8 cellular contexts compared by ENCODE assay signal in the genomic region with DNA sequence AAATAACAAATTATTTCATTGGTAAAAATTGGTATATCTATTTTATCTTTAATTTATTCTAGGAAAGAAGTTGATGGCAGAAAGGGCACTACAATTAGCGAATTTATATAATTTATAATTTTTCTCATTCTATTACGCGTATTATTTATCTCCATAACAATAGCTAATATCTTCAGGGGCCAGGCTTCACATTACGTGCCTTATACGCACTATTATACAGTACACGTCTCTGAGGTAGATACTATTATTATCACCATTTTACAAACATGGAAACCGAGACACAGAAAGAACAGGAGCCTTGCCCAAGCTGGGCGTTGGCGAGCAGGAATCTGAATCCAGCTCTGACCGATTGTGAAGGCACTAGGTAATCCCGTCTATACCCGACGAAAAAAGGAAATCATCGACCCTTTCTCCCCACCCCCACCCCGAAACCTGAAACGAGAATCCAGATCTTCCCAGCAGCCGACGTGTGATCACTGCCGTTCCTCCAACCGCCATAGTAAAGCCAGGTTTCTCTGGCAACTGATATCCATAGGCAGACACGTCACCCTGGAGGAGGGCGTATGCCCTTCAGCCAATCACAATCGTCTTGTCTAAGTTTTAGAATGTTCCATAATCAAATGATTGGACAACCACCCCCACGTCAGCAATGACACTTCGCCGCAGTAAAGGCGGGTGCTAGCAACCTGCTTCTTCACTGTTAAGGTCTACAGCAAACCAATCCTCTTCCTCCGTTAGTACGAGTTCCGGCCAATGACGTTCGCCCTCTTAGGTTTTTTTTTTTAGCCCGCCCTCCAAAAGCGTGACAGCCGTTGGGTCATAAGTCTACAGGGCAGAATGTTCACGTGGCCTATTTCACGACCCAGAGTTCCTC. TPM values are rescaled to one million over a fixed set of nuclear protein-coding genes. Genes with fewer than 3 reads are reported as not detected.
DNase-seq lines count a peak whose midpoint lies in the region; ATAC-seq, FAIRE-seq and TF ChIP-seq lines count a peak whose summit lies in the region.

A gene with protein sequence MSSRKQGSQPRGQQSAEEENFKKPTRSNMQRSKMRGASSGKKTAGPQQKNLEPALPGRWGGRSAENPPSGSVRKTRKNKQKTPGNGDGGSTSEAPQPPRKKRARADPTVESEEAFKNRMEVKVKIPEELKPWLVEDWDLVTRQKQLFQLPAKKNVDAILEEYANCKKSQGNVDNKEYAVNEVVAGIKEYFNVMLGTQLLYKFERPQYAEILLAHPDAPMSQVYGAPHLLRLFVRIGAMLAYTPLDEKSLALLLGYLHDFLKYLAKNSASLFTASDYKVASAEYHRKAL (minus strand): TSS at position 501 of the 874 bp plus-strand sequence. CDS start 9,672 bp downstream, outside the sequence.

- dilution Hi-C loops in endothelial cell of umbilical vein (cut with MboI; ENCODE audit: extremely low pct_ligation_motif_present, low sequenced_read_pairs): no loop called here

- CTCF ChIA-PET in endothelial cell of umbilical vein (lab: Charles Lee): interaction anchor here (1.2 kb wide), 1 partner anchor 57 kb away, joined by 6 read pairs; no protein-coding TSS in a partner anchor

- H3K27ac ChIP-seq in HUES64 (ENCODE audit: low read depth, low read length): peak within 1 kb of the TSS; percentile 99
- H3K27ac ChIP-seq in OCI-LY1 (ENCODE audit: low read depth, low read length, poor library complexity, severe bottlenecking): peak within 1 kb of the TSS; percentile 90
- H3K27ac ChIP-seq in endothelial cell of umbilical vein (ENCODE audit: insufficient read depth, low read depth, low read length): peak within 1 kb of the TSS; percentile 98

- WGBS in HUES64: under 1% methylated on average over 35 of the region's 37 CpGs

- DNase-seq in D341Med (ENCODE audit: low spot score) (peak; percentile 76), endothelial cell of umbilical vein (ENCODE audit: low read depth, low spot score) (peak; percentile 98), midbrain (lab: John Stamatoyannopoulos, UW) (peak; percentile 89)
- DNase-seq in activated CD8-positive, alpha-beta memory T cell treated with anti-CD3 and anti-CD28 coated beads, Interleukin-2, amount 50 U/mL, for 4 hours: peak; percentile 83
- peak; percentile 44 to 69 for DNase-seq in stimulated activated CD8-positive, alpha-beta memory T cell treated with anti-CD3 and anti-CD28 coated beads, Interleukin-4, amount 100 ng/mL, for 1 hour (ENCODE audit: low read depth in 2 of 2, low spot score in 1 of 2)

- H3K9me2 ChIP-seq in OCI-LY1 (ENCODE audit: low read depth, low read length): no peaks in the 10 kb centered on the region

- H4K20me1 ChIP-seq in OCI-LY1 (ENCODE audit: insufficient read depth, low read length) (no peaks in the 10 kb centered on the region), endothelial cell of umbilical vein (replicated peaks; ENCODE audit: control insufficient read depth, extremely low read depth, insufficient read depth, low read length) (no peaks in the 10 kb centered on the region)

- TSS peak; percentile 60 for BruUV-seq in endothelial cell of umbilical vein (replicated peaks; lab: Mats Ljungman, UMichigan)

- peaks cover 4% of the 10 kb centered on the region; the same call in 1 of the 2 replicates for H3F3A ChIP-seq in OCI-LY1 (ENCODE audit: insufficient read depth, low read length)

- H3K9me1 ChIP-seq in endothelial cell of umbilical vein (replicated peaks; ENCODE audit: control insufficient read depth, extremely low read depth, insufficient read depth, low read length): no peaks in the 10 kb centered on the region

- H3K4me2 ChIP-seq in OCI-LY1 (ENCODE audit: low read length) (peak within 1 kb of the TSS; percentile 78), endothelial cell of umbilical vein (ENCODE audit: insufficient read depth, low read length) (peak within 1 kb of the TSS; percentile 81)

- H2AFZ ChIP-seq in OCI-LY1 (ENCODE audit: low read length): no peak within 1 kb of the TSS
- peak within 1 kb of the TSS; percentile 84 for H2AFZ ChIP-seq in endothelial cell of umbilical vein (ENCODE audit: low read depth, low read length)

- TF ChIP-seq CTCF in OCI-LY1 (IDR thresholded peaks at IDR 0.05; ENCODE audit: low read length) (no peak), endothelial cell of umbilical vein (IDR thresholded peaks at IDR 0.05; ENCODE audit: extremely low read depth in 1 of 2, insufficient read depth in 1 of 2, low read depth in 1 of 2, low read length in 2 of 2) (no peak)

- TF ChIP-seq POLR2A in endothelial cell of umbilical vein (IDR thresholded peaks at IDR 0.05; ENCODE audit: low read depth, low read length): peak; percentile 95

- H3K4me1 ChIP-seq in HUES64 (ENCODE audit: insufficient read depth, low read length): no peaks in the 10 kb centered on the region; the same call in 1 of the 2 replicates
- peaks cover 17% of the 10 kb centered on the region for H3K4me1 ChIP-seq in OCI-LY1 (ENCODE audit: insufficient read depth, low read length, severe bottlenecking)
- peaks cover 20% of the 10 kb centered on the region for H3K4me1 ChIP-seq in endothelial cell of umbilical vein (ENCODE audit: control insufficient read depth, extremely low read depth, insufficient read depth, low read length)

- H3K4me3 ChIP-seq in HUES64 (ENCODE audit: low read length): peak within 1 kb of the TSS; percentile 97
- peak within 1 kb of the TSS; percentile 95 for H3K4me3 ChIP-seq in OCI-LY1 (ENCODE audit: low read depth, low read length, poor library complexity, severe bottlenecking)
- peak within 1 kb of the TSS; percentile 76 to 100 (median 85) for H3K4me3 ChIP-seq in endothelial cell of umbilical vein (replicated peaks in 1 of 3; ENCODE audit: insufficient read depth in 1 of 3, low read depth in 1 of 3, low read length in 3 of 3)

- peak; percentile 90 for ATAC-seq in GM21447 (IDR thresholded peaks at IDR 0.05; ENCODE audit: unreplicated experiment)

- no peaks in the 10 kb centered on the region for H3K27me3 ChIP-seq in HUES64 (ENCODE audit: insufficient read depth, low read length)
- no peaks in the 10 kb centered on the region for H3K27me3 ChIP-seq in OCI-LY1 (ENCODE audit: insufficient read depth, low read length)
- no peaks in the 10 kb centered on the region for H3K27me3 ChIP-seq in endothelial cell of umbilical vein (ENCODE audit: control insufficient read depth in 2 of 2, insufficient read depth in 2 of 2, low read length in 2 of 2)

- H3K79me2 ChIP-seq in OCI-LY1 (ENCODE audit: insufficient read depth, low read length) (peaks cover 23% of the 10 kb centered on the region), endothelial cell of umbilical vein (ENCODE audit: control insufficient read depth, insufficient read depth, low read length) (peaks cover 32% of the 10 kb centered on the region)

- no peaks in the 10 kb centered on the region for H3K9me3 ChIP-seq in HUES64 (ENCODE audit: insufficient read depth, low read depth, low read length)
- no peaks in the 10 kb centered on the region for H3K9me3 ChIP-seq in OCI-LY1 (ENCODE audit: low read length)
- no peaks in the 10 kb centered on the region for H3K9me3 ChIP-seq in endothelial cell of umbilical vein (replicated peaks; ENCODE audit: control insufficient read depth, insufficient read depth, low read length)

- H3K9ac ChIP-seq in HUES64 (ENCODE audit: low read depth, low read length) (peak within 1 kb of the TSS; percentile 94), OCI-LY1 (ENCODE audit: low read length) (peak within 1 kb of the TSS; percentile 94), endothelial cell of umbilical vein (replicated peaks; ENCODE audit: extremely low read depth, insufficient read depth, low read length) (peak within 1 kb of the TSS; percentile 99)

- intact Hi-C loops in endothelial cell of umbilical vein (cut with micrococcal nuclease): loop anchor here (1.0 to 5.0 kb wide), 4 partner anchors 102 to 426 kb away; a partner anchor contains a TSS

- POLR2A ChIA-PET in endothelial cell of umbilical vein (lab: Charles Lee): interaction anchor here (0.7 to 1.5 kb wide), 6 partner anchors 8 to 1710 kb away, joined by 3 to 7 read pairs (median 4); a partner anchor contains a TSS

- peak; percentile 84 for FAIRE-seq in endothelial cell of umbilical vein (lab: Jason Lieb, UNC)

- peaks cover 37% of the 10 kb centered on the region for H3K36me3 ChIP-seq in HUES64 (ENCODE audit: insufficient read depth, low read length)
- H3K36me3 ChIP-seq in OCI-LY1 (ENCODE audit: insufficient read depth, low read length): peaks cover 31% of the 10 kb centered on the region
- H3K36me3 ChIP-seq in endothelial cell of umbilical vein (ENCODE audit: control insufficient read depth in 2 of 2, extremely low read depth in 1 of 2, insufficient read depth in 2 of 2, low read length in 2 of 2): peaks cover 0 to 16% of the 10 kb centered on the region in 2 experiments

TF ChIP-seq in endothelial cell of umbilical vein, 7 proteins besides CTCF, POLR2A, EP300 and RAD21:
- no peak for TF ChIP-seq FOS (IDR thresholded peaks at IDR 0.05; ENCODE audit: borderline replicate concordance, insufficient read depth, low read length)
- TF ChIP-seq POLR2AphosphoS5 (IDR thresholded peaks at IDR 0.05; ENCODE audit: insufficient read depth, low read depth, low read length): peak; percentile 84
- no peak for TF ChIP-seq JUN (IDR thresholded peaks at IDR 0.05; ENCODE audit: borderline replicate concordance, insufficient read depth, insufficient read length, low read depth)
- no peak for TF ChIP-seq GATA2 (IDR thresholded peaks at IDR 0.05; ENCODE audit: insufficient read depth, insufficient read length, low read depth, low read length)

RNA-seq across cellular contexts. Expression of the gene that starts here (rescaled TPM):
- polyA plus RNA-seq in HUES64 (2013, experiment 1 of 2): 251 TPM
- polyA plus RNA-seq in HUES64 (2013, experiment 2 of 2): 275 TPM
- 414 and 445 TPM in 2 replicates for total RNA-seq in endothelial cell of umbilical vein
- polyA plus RNA-seq in endothelial cell of umbilical vein: 208 and 331 TPM in 2 replicates
- polyA plus RNA-seq in endothelial cell of umbilical vein (2011; cell fraction: cytosol; rRNA removed): 444 and 471 TPM in 2 replicates
- polyA plus RNA-seq in endothelial cell of umbilical vein (2011; cell fraction: nucleus; rRNA removed): 315 and 479 TPM in 2 replicates
- 497 and 598 TPM in 2 replicates for polyA plus RNA-seq in endothelial cell of umbilical vein (2012)
- 191 and 193 TPM in 2 replicates for polyA minus RNA-seq in endothelial cell of umbilical vein
- polyA minus RNA-seq in endothelial cell of umbilical vein (2011; cell fraction: cytosol; rRNA and poly(A)+ RNA removed): 103 TPM
- polyA minus RNA-seq in endothelial cell of umbilical vein (2011; cell fraction: nucleus; rRNA and poly(A)+ RNA removed): 91.8 and 122 TPM in 2 replicates

Comparison
In these comparisons a context has a peak if more than half of its experiments do, and no peak if none do; other contexts are left out.
1. Peak in every context shown above with its lines: DNase-seq, ATAC-seq, H3K4me3 ChIP-seq and H3K27ac ChIP-seq.